ENCODE assay signal across 25 cellular contexts in the genomic region with DNA sequence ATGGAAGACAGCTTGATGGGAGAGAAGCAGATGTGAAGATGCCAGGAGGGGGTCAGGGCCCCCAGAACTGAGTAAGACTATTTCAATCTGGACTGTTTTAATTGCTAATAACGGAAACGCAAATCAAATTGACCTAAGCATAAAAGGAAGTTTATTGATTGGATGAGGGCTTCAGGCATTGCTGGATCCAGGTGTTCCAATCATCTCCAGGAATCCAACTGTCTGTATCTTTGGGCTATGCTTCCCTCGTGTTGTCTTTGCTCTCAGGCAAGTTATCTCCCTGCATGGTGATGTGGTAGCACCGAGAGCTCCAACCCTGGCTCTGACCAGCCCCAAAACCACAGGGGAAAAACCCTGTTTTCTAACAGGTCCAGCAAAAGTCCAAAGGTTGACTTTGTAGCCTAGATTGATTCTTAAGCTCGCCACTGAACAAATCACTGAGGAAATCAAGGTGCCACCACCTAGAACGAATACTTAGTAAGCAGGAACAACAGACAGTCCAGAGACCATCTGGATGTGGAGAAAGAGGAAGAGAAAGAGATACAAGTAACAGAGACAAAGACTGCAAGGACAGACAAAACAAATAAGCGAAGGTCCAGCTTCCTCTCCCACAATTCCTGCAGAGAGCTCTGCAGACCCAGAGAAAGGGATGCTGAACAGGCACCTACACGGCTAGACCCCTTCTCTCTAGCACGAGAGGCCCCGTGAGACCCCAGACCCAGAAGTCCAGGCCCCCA. TPM values are rescaled to one million over a fixed set of nuclear protein-coding genes. Genes with fewer than 3 reads are reported as not detected.
"Had no signal": no experiment of that assay in that cellular context is flagged by ENCODE, and none has a peak within 500 bp of the region (broad histone marks: within the 10 kb centered on the region; RNA-seq: fewer than 3 reads in every experiment).

No MANE protein-coding gene starts in this region.

- H3K27ac Mint-ChIP-seq: activated B cell treated with CpG ODN at 0.5 μM for 24 hours; activated CD4-positive, alpha-beta memory T cell treated with anti-CD3 and anti-CD28 coated beads for 36 hours; activated naive CD4-positive, alpha-beta T cell treated with anti-CD3 and anti-CD28 coated beads, Interleukin-2, amount 50 U/mL, for 72 hours; activated T-helper 1 cell treated with anti-CD3 and anti-CD28 coated beads, Interleukin-12 subunit alpha, Interleukin-12 subunit beta, Interleukin-2, Interleukin-4 antibody, amounts not matched to agents 30 ng/mL and 10 ng/mL and 1 ng/mL, durations not matched to agents 14 hours and 24 hours and 36 hours; nephron progenitor cell had no signal

- H3K4me3 ChIP-seq: adrenal gland, heart right ventricle, left lung, prostate gland, right atrium auricular region, tibial artery had no signal

- DNase-seq: activated B cell treated with CpG ODN at 0.5 μM for 24 hours; activated CD4-positive, alpha-beta memory T cell treated with anti-CD3 and anti-CD28 coated beads for 36 hours; activated CD4-positive, alpha-beta T cell treated with anti-CD3 and anti-CD28 coated beads for 4 hours; activated gamma-delta T cell treated with Interleukin-2 at 50 U/mL for 16 hours; activated T-cell treated with anti-CD3 and anti-CD28 coated beads for 4 hours; adrenal gland; effector CD4-positive, alpha-beta T cell; heart right ventricle; left lung; nephron progenitor cell; stimulated activated CD4-positive, alpha-beta T cell treated with anti-CD3 and anti-CD28 coated beads, Interleukin-2, amount 100 ng/mL, for 24 hours; stimulated activated naive CD8-positive, alpha-beta T cell treated with anti-CD3 and anti-CD28 coated beads, Interleukin-15, Interleukin-2, amounts not matched to agents 100 U/mL and 50 U/mL, for 24 hours; substantia nigra; tibial artery had no signal

- H3K27ac ChIP-seq: adrenal gland, heart right ventricle, left lung, prostate gland, right atrium auricular region, tibial artery had no signal

- H3K27me3 ChIP-seq: right atrium auricular region had no signal

- H3K9me3 ChIP-seq: adrenal gland, heart right ventricle, left lung, prostate gland, right atrium auricular region had no signal

- H3K36me3 Mint-ChIP-seq: activated CD4-positive, alpha-beta memory T cell treated with anti-CD3 and anti-CD28 coated beads for 36 hours; activated naive CD4-positive, alpha-beta T cell treated with anti-CD3 and anti-CD28 coated beads, Interleukin-2, amount 50 U/mL, for 72 hours had no signal

- H3K4me3 Mint-ChIP-seq: activated B cell treated with CpG ODN at 0.5 μM for 24 hours; activated CD4-positive, alpha-beta memory T cell treated with anti-CD3 and anti-CD28 coated beads for 36 hours; activated T-helper 1 cell treated with anti-CD3 and anti-CD28 coated beads, Interleukin-12 subunit alpha, Interleukin-12 subunit beta, Interleukin-2, Interleukin-4 antibody, amounts not matched to agents 30 ng/mL and 10 ng/mL and 1 ng/mL, durations not matched to agents 14 hours and 24 hours and 36 hours; nephron progenitor cell had no signal

- H3K36me3 ChIP-seq: adrenal gland, heart right ventricle, left lung, prostate gland, right atrium auricular region, tibial artery had no signal

- H3K9me3 Mint-ChIP-seq: activated CD4-positive, alpha-beta memory T cell treated with anti-CD3 and anti-CD28 coated beads for 36 hours; activated T-helper 1 cell treated with anti-CD3 and anti-CD28 coated beads, Interleukin-12 subunit alpha, Interleukin-12 subunit beta, Interleukin-2, Interleukin-4 antibody, amounts not matched to agents 30 ng/mL and 10 ng/mL and 1 ng/mL, durations not matched to agents 14 hours and 24 hours and 36 hours; nephron progenitor cell had no signal

- H3K4me1 ChIP-seq: adrenal gland, heart right ventricle, left lung, prostate gland, right atrium auricular region, tibial artery had no signal

- H3K4me1 Mint-ChIP-seq: activated B cell treated with CpG ODN at 0.5 μM for 24 hours had no signal

- FAIRE-seq: astrocyte had no signal

- ATAC-seq: activated naive CD4-positive, alpha-beta T cell treated with anti-CD3 and anti-CD28 coated beads, Interleukin-2, amount 50 U/mL, for 72 hours; esophagus mucosa; heart right ventricle; left lung; stimulated activated naive CD8-positive, alpha-beta T cell treated with anti-CD3 and anti-CD28 coated beads, Interleukin-15, Interleukin-2, amounts not matched to agents 100 U/mL and 50 U/mL, for 24 hours had no signal

RNA-seq across cellular contexts. Expression of gene C19orf81, which starts 1.2 kb away (rescaled TPM):
- total RNA-seq: activated B cell treated with CpG ODN at 0.5 μM for 24 hours; activated T-helper 1 cell treated with anti-CD3 and anti-CD28 coated beads, Interleukin-12 subunit alpha, Interleukin-12 subunit beta, Interleukin-2, Interleukin-4 antibody, amounts not matched to agents 30 ng/mL and 10 ng/mL and 1 ng/mL, durations not matched to agents 14 hours and 24 hours and 36 hours; astrocyte; esophagus mucosa; lung microvascular endothelial cell; myocyte; omental fat pad; skeletal muscle tissue; urinary bladder had no signal

RNA-seq across cellular contexts. Expression of gene SYT3, which starts 8.4 kb away (rescaled TPM):
- total RNA-seq: activated CD4-positive, alpha-beta memory T cell treated with anti-CD3 and anti-CD28 coated beads for 36 hours; activated T-helper 1 cell treated with anti-CD3 and anti-CD28 coated beads, Interleukin-12 subunit alpha, Interleukin-12 subunit beta, Interleukin-2, Interleukin-4 antibody, amounts not matched to agents 30 ng/mL and 10 ng/mL and 1 ng/mL, durations not matched to agents 14 hours and 24 hours and 36 hours; astrocyte; esophagus mucosa; myocyte; omental fat pad; skeletal muscle tissue had no signal
